In the genomic region with DNA sequence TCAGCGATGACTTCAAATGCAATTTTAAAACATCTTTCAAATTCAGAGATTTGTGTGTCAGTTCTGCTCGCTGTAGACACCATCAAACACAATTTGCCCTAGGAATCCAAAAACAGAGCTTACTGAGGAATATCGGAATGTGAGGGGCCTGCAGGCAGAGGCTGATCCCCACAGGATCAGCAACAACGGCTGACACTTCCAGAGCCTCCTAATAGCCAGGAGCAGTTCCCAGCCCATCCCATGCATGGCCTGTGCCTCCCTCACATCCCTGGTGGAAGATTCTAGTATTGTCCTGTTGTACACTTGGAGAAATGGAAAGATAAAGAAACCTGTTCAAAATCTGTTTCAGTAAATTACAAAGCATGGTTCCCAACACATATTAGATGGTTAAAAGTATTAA, we compare ENCODE assay signal across 21 cellular contexts.
"Had no signal": no experiment of that assay in that cellular context is flagged by ENCODE, and none has a peak within 500 bp of the region (broad histone marks: within the 10 kb centered on the region; RNA-seq: fewer than 3 reads in every experiment).

No MANE protein-coding gene starts in this region.

- H3K4me1 Mint-ChIP-seq: immature natural killer cell; naive B cell; natural killer cell; stimulated activated naive B cell treated with anti-CD40 and anti-IgM and Interleukin-4, amounts not matched to agents 10 μg/mL and 1 μg/mL and 100 μg/mL, for 72 hours had no signal

- H3K27me3 Mint-ChIP-seq: stimulated activated naive B cell treated with anti-CD40 and anti-IgM and Interleukin-4, amounts not matched to agents 10 μg/mL and 1 μg/mL and 100 μg/mL, for 72 hours had no signal

- H3K27ac Mint-ChIP-seq: immature natural killer cell; mesothelial cell of epicardium; naive B cell; natural killer cell; nephron progenitor cell; stimulated activated naive B cell treated with anti-CD40 and anti-IgM and Interleukin-4, amounts not matched to agents 10 μg/mL and 1 μg/mL and 100 μg/mL, for 72 hours had no signal

- H3K4me3 Mint-ChIP-seq: immature natural killer cell; mesothelial cell of epicardium; naive B cell; natural killer cell; nephron progenitor cell; stimulated activated naive B cell treated with anti-CD40 and anti-IgM and Interleukin-4, amounts not matched to agents 10 μg/mL and 1 μg/mL and 100 μg/mL, for 72 hours had no signal

- H3K36me3 ChIP-seq: left ventricle myocardium inferior, pancreas, prostate gland, stomach, thyroid gland, transverse colon, upper lobe of right lung had no signal

- ATAC-seq: natural killer cell; stimulated activated naive B cell treated with anti-CD40 and anti-IgM and Interleukin-4, amounts not matched to agents 10 μg/mL and 1 μg/mL and 100 μg/mL, for 72 hours; stimulated activated naive CD8-positive, alpha-beta T cell treated with anti-CD3 and anti-CD28 coated beads, Interleukin-15, Interleukin-2, amounts not matched to agents 100 U/mL and 50 U/mL, for 24 hours; upper lobe of right lung had no signal

- H3K27ac ChIP-seq: left ventricle myocardium inferior, pancreas, prostate gland, skin epidermis, stomach, testis, thyroid gland, transverse colon, upper lobe of right lung had no signal

- H3K36me3 Mint-ChIP-seq: immature natural killer cell; mesothelial cell of epicardium; naive B cell; natural killer cell; stimulated activated naive B cell treated with anti-CD40 and anti-IgM and Interleukin-4, amounts not matched to agents 10 μg/mL and 1 μg/mL and 100 μg/mL, for 72 hours had no signal

- H3K27me3 ChIP-seq: pancreas, stomach, testis, thyroid gland, transverse colon, upper lobe of right lung had no signal

- DNase-seq: immature natural killer cell; naive B cell; natural killer cell; stimulated activated CD4-positive, alpha-beta T cell treated with anti-CD3 and anti-CD28 coated beads, Interleukin-12 subunit alpha, Interleukin-12 subunit beta, amount 100 ng/mL, for 4 hours; stimulated activated CD4-positive, alpha-beta T cell treated with anti-CD3 and anti-CD28 coated beads, Interleukin-15, amount 100 ng/mL, for 24 hours; stimulated activated CD4-positive, alpha-beta T cell treated with anti-CD3 and anti-CD28 coated beads, Interleukin-2, amount 100 ng/mL, for 24 hours; stimulated activated CD4-positive, alpha-beta T cell treated with anti-CD3 and anti-CD28 coated beads, Interleukin-4, amount 100 ng/mL, for 1 hour; stimulated activated naive B cell treated with anti-CD40 and anti-IgM and Interleukin-4, amounts not matched to agents 10 μg/mL and 1 μg/mL and 100 μg/mL, for 72 hours; stimulated activated naive CD8-positive, alpha-beta T cell treated with anti-CD3 and anti-CD28 coated beads, Interleukin-15, Interleukin-2, amounts not matched to agents 100 U/mL and 50 U/mL, for 24 hours; stomach; thyroid gland; transverse colon; upper lobe of right lung had no signal

- H3K9me3 ChIP-seq: left ventricle myocardium inferior, pancreas, prostate gland, testis, thyroid gland, transverse colon, upper lobe of right lung had no signal

- H3K4me3 ChIP-seq: left ventricle myocardium inferior, lung, pancreas, prostate gland, skin epidermis, stomach, testis, thyroid gland, transverse colon, upper lobe of right lung had no signal

- H3K4me1 ChIP-seq: pancreas, prostate gland, stomach, testis, thyroid gland, transverse colon, upper lobe of right lung had no signal

- H3K9me3 Mint-ChIP-seq: nephron progenitor cell; stimulated activated naive B cell treated with anti-CD40 and anti-IgM and Interleukin-4, amounts not matched to agents 10 μg/mL and 1 μg/mL and 100 μg/mL, for 72 hours had no signal
